In genomic region chr2:74527741-74528140, GRCh38 we compare ENCODE assay signal across 7 cellular contexts. TPM values are rescaled to one million over a fixed set of nuclear protein-coding genes. Genes with fewer than 3 reads are reported as not detected.
DNase-seq lines count a peak whose midpoint lies in the region; ATAC-seq, FAIRE-seq and TF ChIP-seq lines count a peak whose summit lies in the region.
"Had no signal": no experiment of that assay in that cellular context is flagged by ENCODE, and none has a peak within 500 bp of the region (broad histone marks: within the 10 kb centered on the region; RNA-seq: fewer than 3 reads in every experiment).

No MANE protein-coding gene starts in this region.

- ATAC-seq in GM23338: no peak
- no peak for ATAC-seq in GM12878
- ATAC-seq: left cardiac atrium had no signal

- POLR2A ChIA-PET in GM12878 (lab: Charles Lee): interaction anchor here (0.7 to 2.6 kb wide), 3 partner anchors 24 to 59 kb away, joined by 3 to 10 read pairs (median 3); partner anchors contain the start of genes CCDC142 and TTC31

- H3K4me3 Mint-ChIP-seq in GM23338: peak overlapping the region; percentile 100

- peaks cover 18% of the 10 kb centered on the region for H3K79me2 ChIP-seq in GM23338 (replicated peaks; ENCODE audit: insufficient read depth)
- H3K79me2 ChIP-seq in GM12878 (ENCODE audit: control insufficient read depth, insufficient read depth, low read length): peaks cover 50% of the 10 kb centered on the region

- TF ChIP-seq CTCF in GM23338 (conservative IDR thresholded peaks at IDR 0.05; ENCODE audit: low read depth in 2 of 2): no peak
- no peak for TF ChIP-seq CTCF in GM12878 (IDR thresholded peaks at IDR 0.05 in 2 of 3, conservative IDR thresholded peaks at IDR 0.05 in 1 of 3; ENCODE audit: control insufficient read depth in 2 of 3, extremely low read depth in 1 of 3, insufficient read depth in 1 of 3, low read depth in 3 of 3, low read length in 3 of 3)

- no peak for TF ChIP-seq POLR2A in GM12878 (IDR thresholded peaks at IDR 0.05; ENCODE audit: low read depth, low read length)

- TSS peak; percentile 78 for BruUV-seq in GM12878 (replicated peaks; lab: Mats Ljungman, UMichigan)

- intact Hi-C loops in GM12878 (cut with micrococcal nuclease; ENCODE audit: unreplicated experiment): no loop called here

- H3K27ac Mint-ChIP-seq in GM23338: no peak overlapping the region

- H3K4me2 ChIP-seq in GM23338 (no peak overlapping the region), GM12878 (ENCODE audit: control insufficient read depth, insufficient read depth) (peak overlapping the region; percentile 88)

- H3K4me1 Mint-ChIP-seq in GM23338: peaks cover 19% of the 10 kb centered on the region

- H3K9me3 ChIP-seq in GM12878 (replicated peaks; ENCODE audit: control insufficient read depth, insufficient read depth, low read length): no peaks in the 10 kb centered on the region

- H4K20me1 ChIP-seq in GM23338 (replicated peaks; ENCODE audit: insufficient read depth) (peaks cover 9% of the 10 kb centered on the region; the same call in 1 of the 2 replicates), GM12878 (ENCODE audit: control insufficient read depth, insufficient read depth) (no peaks in the 10 kb centered on the region)

- TF ChIP-seq EP300 in GM12878 (IDR thresholded peaks at IDR 0.05; ENCODE audit: borderline replicate concordance in 1 of 2, control insufficient read depth in 1 of 2, low read depth in 2 of 2, low read length in 2 of 2): no peak

- in situ Hi-C loops in GM12878 (cut with MboI): no loop called here

- RAD21 ChIA-PET in GM12878 (lab: Charles Lee; ENCODE audit: unreplicated experiment): interaction anchor here (7.5 kb wide), 1 partner anchor 59 kb away, joined by 158 read pairs; no protein-coding TSS in a partner anchor

- H3K36me3 Mint-ChIP-seq in GM23338 (ENCODE audit: low read depth): peaks cover 47% of the 10 kb centered on the region

- no peak for FAIRE-seq in GM12878 (lab: Jason Lieb, UNC)

- CTCF ChIA-PET in GM12878 (lab: Yijun Ruan, JAX): interaction anchor here (1.5 to 10.4 kb wide), 4 partner anchors 18 to 59 kb away, joined by 4 to 226 read pairs (median 116); partner anchors contain the start of gene PCGF1

- H3K9me2 ChIP-seq in GM23338 (ENCODE audit: insufficient read depth): no peaks in the 10 kb centered on the region

- H3F3A ChIP-seq in GM23338 (replicated peaks; ENCODE audit: low read depth): 0 out of 2 replicates have a peak, but pooled peaks cover 12% of the 10 kb centered on the region

- H3K27ac ChIP-seq in GM23338 (ENCODE audit: low read depth): no peak overlapping the region
- H3K27ac ChIP-seq in GM12878 (ENCODE audit: control insufficient read depth, insufficient read depth): no peak overlapping the region

- H3K4me1 ChIP-seq in GM23338 (ENCODE audit: insufficient read depth) (peaks cover 7% of the 10 kb centered on the region; the same call in 1 of the 2 replicates), GM12878 (ENCODE audit: control insufficient read depth, insufficient read depth, low read length) (peaks cover 33% of the 10 kb centered on the region)

- 95% methylated on average over 9 of the region's 9 CpGs for WGBS in GM12878 (ENCODE audit: insufficient coverage, insufficient replicate concordance, low lambda C conversion rate, missing lambda C conversion rate)

- no peak overlapping the region for H3K9ac ChIP-seq in GM12878 (ENCODE audit: control insufficient read depth, insufficient read depth, low read length)

- H3K27me3 Mint-ChIP-seq in GM23338 (ENCODE audit: insufficient read depth, low read depth, poor library complexity): peaks cover 23% of the 10 kb centered on the region

- no peaks in the 10 kb centered on the region for H3K9me3 Mint-ChIP-seq in GM23338

- SMC1A ChIA-PET in GM12878 (lab: Charles Lee; ENCODE audit: uncharacterized antibody, unreplicated experiment): interaction anchor here (1.7 to 9.9 kb wide), 3 partner anchors 19 to 59 kb away, joined by 7 to 208 read pairs (median 52); partner anchors contain the start of gene PCGF1

- H3K36me3 ChIP-seq in GM23338 (ENCODE audit: insufficient read depth) (peaks cover 11% of the 10 kb centered on the region), GM12878 (ENCODE audit: control insufficient read depth in 2 of 2, insufficient read depth in 2 of 2, low read length in 1 of 2) (peaks cover 13 to 29% of the 10 kb centered on the region in 2 experiments)

- H2AFZ ChIP-seq in GM23338 (no peak overlapping the region), GM12878 (ENCODE audit: control insufficient read depth, low read depth, low read length) (no peak overlapping the region)

- H3K27me3 ChIP-seq in GM23338 (ENCODE audit: insufficient read depth) (peaks cover 6% of the 10 kb centered on the region; the same call in 1 of the 2 replicates), GM12878 (replicated peaks in 1 of 2; ENCODE audit: control insufficient read depth in 2 of 2, insufficient read depth in 2 of 2, low read length in 1 of 2) (no peaks in the 10 kb centered on the region)

- no peak for TF ChIP-seq RAD21 in GM12878 (IDR thresholded peaks at IDR 0.05; ENCODE audit: insufficient read depth, low read depth, low read length)

- H3K4me3 ChIP-seq in GM23338 (no peak overlapping the region; the same call in 1 of the 2 replicates), GM12878 (peak overlapping the region; percentile 84; the same call in 1 of the 2 replicates)

- DNase-seq in GM23338 (ENCODE audit: low spot score) (no peak), GM12878 (ENCODE audit: low read depth, low spot score) (no peak), kidney tubule cell (ENCODE audit: low spot score) (no peak)
- DNase-seq in stimulated activated CD4-positive, alpha-beta T cell treated with anti-CD3 and anti-CD28 coated beads, Interleukin-1b, Interleukin-23, amount 100 ng/mL, for 48 hours: no peak
- DNase-seq: left cardiac atrium, NCI-H510A had no signal

RNA-seq across cellular contexts. Expression of gene DQX1, which starts 1.7 kb away (rescaled TPM):
- total RNA-seq in GM23338 (2014; rRNA removed; shearing (Covaris generic)): 0.52 and 0.74 TPM in 2 replicates
- 0.32 and 0.54 TPM in 2 replicates for polyA plus RNA-seq in GM23338 (2016; fragmentation: Nextera tagmentation; extraction: Ambion mirVana)
- 1.8 and 2.2 TPM in 2 replicates for total RNA-seq in GM12878 (2013; cell fraction: nucleolus; rRNA removed)
- total RNA-seq in GM12878 (2014; rRNA removed): 0.34 and 1.2 TPM in 2 replicates
- 0.67 and 0.78 TPM in 2 replicates for total RNA-seq in GM12878 (2014; rRNA removed; fragmentation: Illumina TruSeq; extraction: Trizol)
- total RNA-seq in GM12878 (2021): 0.85 and 0.98 TPM in 2 replicates
- 1.1 TPM for polyA plus RNA-seq in GM12878 (2011; ENCODE audit: low read depth)
- 0.46 and 0.87 TPM in 2 replicates for polyA plus RNA-seq in GM12878 (2011; rRNA removed)
- polyA plus RNA-seq in GM12878 (2011; cell fraction: cytosol; rRNA removed): 0.60 and 0.79 TPM in 2 replicates
- 7.3 and 10.0 TPM in 2 replicates for polyA plus RNA-seq in GM12878 (2011; cell fraction: nucleus; rRNA removed)
- polyA plus RNA-seq in GM12878 (2012): 1.2 TPM in 2 replicates
- polyA plus RNA-seq in GM12878 (2014; fragmentation: Illumina TruSeq; extraction: Trizol): 0.96 and 1.7 TPM in 2 replicates
- under 1 TPM; 0.63 to 0.73 TPM for polyA plus RNA-seq in GM12878 (2014; fragmentation: Nextera tagmentation; extraction: Ambion mirVana)
- polyA plus RNA-seq in GM12878 (2014; rRNA removed): 1.5 and 1.6 TPM in 2 replicates
- polyA plus RNA-seq in GM12878 (2016; fragmentation: Nextera tagmentation; extraction: Ambion mirVana): 1 to 10 TPM; 1.1 to 2.1 TPM
- 0.46 and 1.0 TPM in 2 replicates for polyA minus RNA-seq in GM12878 (2011; rRNA and poly(A)+ RNA removed)
- polyA minus RNA-seq in GM12878 (2011; cell fraction: cytosol; rRNA and poly(A)+ RNA removed): not detected in 2 replicates
- polyA minus RNA-seq in GM12878 (2011; cell fraction: nucleus; rRNA and poly(A)+ RNA removed): 1.9 and 2.1 TPM in 2 replicates
- total RNA-seq: left cardiac atrium had no signal

RNA-seq across cellular contexts. Expression of gene AUP1, which starts 1.8 kb away (rescaled TPM):
- total RNA-seq in GM23338 (2014; rRNA removed; shearing (Covaris generic)): 89.4 and 105 TPM in 2 replicates
- polyA plus RNA-seq in GM23338 (2016; fragmentation: Nextera tagmentation; extraction: Ambion mirVana) (98.7 and 101 TPM in 2 replicates), GM12878 (2011; rRNA removed) (71.4 and 106 TPM in 2 replicates), GM12878 (2014; fragmentation: Illumina TruSeq; extraction: Trizol) (137 and 147 TPM in 2 replicates), GM12878 (2014; fragmentation: Nextera tagmentation; extraction: Ambion mirVana) (10 to 100 TPM; 39.1 to 56.5 TPM), GM12878 (2014; rRNA removed) (212 and 215 TPM in 2 replicates), GM12878 (2016; fragmentation: Nextera tagmentation; extraction: Ambion mirVana) (100 to 1,000 TPM; 187 to 204 TPM)
- 142 and 147 TPM in 2 replicates for total RNA-seq in GM12878 (2013; cell fraction: nucleolus; rRNA removed)
- total RNA-seq in GM12878 (2014; rRNA removed) (151 and 152 TPM in 2 replicates), GM12878 (2014; rRNA removed; fragmentation: Illumina TruSeq; extraction: Trizol) (104 and 107 TPM in 2 replicates), GM12878 (2021) (127 and 128 TPM in 2 replicates)
- polyA plus RNA-seq in GM12878 (2011; ENCODE audit: low read depth): 55.2 TPM
- 160 and 189 TPM in 2 replicates for polyA plus RNA-seq in GM12878 (2011; cell fraction: cytosol; rRNA removed)
- 745 and 873 TPM in 2 replicates for polyA plus RNA-seq in GM12878 (2011; cell fraction: nucleus; rRNA removed)
- polyA plus RNA-seq in GM12878 (2012): 109 and 110 TPM in 2 replicates
- polyA minus RNA-seq in GM12878 (2011; rRNA and poly(A)+ RNA removed): 80.1 and 134 TPM in 2 replicates
- 40.2 and 55.4 TPM in 2 replicates for polyA minus RNA-seq in GM12878 (2011; cell fraction: cytosol; rRNA and poly(A)+ RNA removed)
- 167 and 238 TPM in 2 replicates for polyA minus RNA-seq in GM12878 (2011; cell fraction: nucleus; rRNA and poly(A)+ RNA removed)

RNA-seq across cellular contexts. Expression of gene HTRA2, which starts 2.0 kb away (rescaled TPM):
- total RNA-seq in GM23338 (2014; rRNA removed; shearing (Covaris generic)): 17.2 and 19.7 TPM in 2 replicates
- polyA plus RNA-seq in GM23338 (2016; fragmentation: Nextera tagmentation; extraction: Ambion mirVana): 17.8 and 19.5 TPM in 2 replicates
- 41.0 and 54.6 TPM in 2 replicates for total RNA-seq in GM12878 (2013; cell fraction: nucleolus; rRNA removed)
- 73.9 and 77.4 TPM in 2 replicates for total RNA-seq in GM12878 (2014; rRNA removed)
- total RNA-seq in GM12878 (2014; rRNA removed; fragmentation: Illumina TruSeq; extraction: Trizol): 48.7 and 51.8 TPM in 2 replicates
- 62.2 and 64.5 TPM in 2 replicates for total RNA-seq in GM12878 (2021)
- 24.0 TPM for polyA plus RNA-seq in GM12878 (2011; ENCODE audit: low read depth)
- 34.3 and 46.9 TPM in 2 replicates for polyA plus RNA-seq in GM12878 (2011; rRNA removed)
- 68.5 and 72.9 TPM in 2 replicates for polyA plus RNA-seq in GM12878 (2011; cell fraction: cytosol; rRNA removed)
- polyA plus RNA-seq in GM12878 (2011; cell fraction: nucleus; rRNA removed): 110 and 113 TPM in 2 replicates
- polyA plus RNA-seq in GM12878 (2012): 41.1 and 51.2 TPM in 2 replicates
- 39.7 and 45.1 TPM in 2 replicates for polyA plus RNA-seq in GM12878 (2014; fragmentation: Illumina TruSeq; extraction: Trizol)
- 10 to 100 TPM; 42.3 to 46.4 TPM for polyA plus RNA-seq in GM12878 (2014; fragmentation: Nextera tagmentation; extraction: Ambion mirVana)
- polyA plus RNA-seq in GM12878 (2014; rRNA removed): 68.3 and 70.5 TPM in 2 replicates
- polyA plus RNA-seq in GM12878 (2016; fragmentation: Nextera tagmentation; extraction: Ambion mirVana): 10 to 100 TPM; 60.6 to 61.4 TPM
- 47.2 and 71.4 TPM in 2 replicates for polyA minus RNA-seq in GM12878 (2011; rRNA and poly(A)+ RNA removed)
- 13.1 and 14.5 TPM in 2 replicates for polyA minus RNA-seq in GM12878 (2011; cell fraction: cytosol; rRNA and poly(A)+ RNA removed)
- polyA minus RNA-seq in GM12878 (2011; cell fraction: nucleus; rRNA and poly(A)+ RNA removed): 44.7 and 56.4 TPM in 2 replicates

RNA-seq across cellular contexts. Expression of gene TLX2, which starts 13.5 kb away (rescaled TPM):
- total RNA-seq in GM23338 (2014; rRNA removed; shearing (Covaris generic)): 0.21 TPM in 1 of 2 replicates, not detected in the other
- polyA plus RNA-seq in GM23338 (2016; fragmentation: Nextera tagmentation; extraction: Ambion mirVana) (0.16 TPM in 1 of 2 replicates, not detected in the other), GM12878 (2011; rRNA removed) (not detected in 2 replicates), GM12878 (2014; fragmentation: Illumina TruSeq; extraction: Trizol) (0.11 and 0.90 TPM in 2 replicates), GM12878 (2014; fragmentation: Nextera tagmentation; extraction: Ambion mirVana) (under 1 TPM; 0.06 to 0.13 TPM), GM12878 (2014; rRNA removed) (4.4 and 5.7 TPM in 2 replicates), GM12878 (2016; fragmentation: Nextera tagmentation; extraction: Ambion mirVana) (1 to 10 TPM; 3.6 to 3.8 TPM)
- total RNA-seq in GM12878 (2013; cell fraction: nucleolus; rRNA removed): not detected in 2 replicates
- total RNA-seq in GM12878 (2014; rRNA removed) (3.2 and 3.7 TPM in 2 replicates), GM12878 (2014; rRNA removed; fragmentation: Illumina TruSeq; extraction: Trizol) (1.3 and 1.4 TPM in 2 replicates), GM12878 (2021) (5.3 and 5.5 TPM in 2 replicates)
- not detected for polyA plus RNA-seq in GM12878 (2011; ENCODE audit: low read depth)
- polyA plus RNA-seq in GM12878 (2011; cell fraction: cytosol; rRNA removed): not detected in 2 replicates
- not detected in 2 replicates for polyA plus RNA-seq in GM12878 (2011; cell fraction: nucleus; rRNA removed)
- 0.17 and 0.42 TPM in 2 replicates for polyA plus RNA-seq in GM12878 (2012)
- not detected in 2 replicates for polyA minus RNA-seq in GM12878 (2011; rRNA and poly(A)+ RNA removed)
- not detected in 2 replicates for polyA minus RNA-seq in GM12878 (2011; cell fraction: cytosol; rRNA and poly(A)+ RNA removed)
- not detected in 2 replicates for polyA minus RNA-seq in GM12878 (2011; cell fraction: nucleus; rRNA and poly(A)+ RNA removed)
- total RNA-seq: G401, left cardiac atrium had no signal

RNA-seq across cellular contexts. Expression of gene PCGF1, which starts 20.2 kb away (rescaled TPM):
- 10.9 and 14.3 TPM in 2 replicates for total RNA-seq in GM23338 (2014; rRNA removed; shearing (Covaris generic))
- polyA plus RNA-seq in GM23338 (2016; fragmentation: Nextera tagmentation; extraction: Ambion mirVana) (13.1 and 13.4 TPM in 2 replicates), GM12878 (2011; rRNA removed) (23.9 and 36.3 TPM in 2 replicates), GM12878 (2014; fragmentation: Illumina TruSeq; extraction: Trizol) (23.0 and 25.9 TPM in 2 replicates), GM12878 (2014; fragmentation: Nextera tagmentation; extraction: Ambion mirVana) (10 to 100 TPM; 42.5 to 50.8 TPM), GM12878 (2014; rRNA removed) (27.6 and 28.1 TPM in 2 replicates), GM12878 (2016; fragmentation: Nextera tagmentation; extraction: Ambion mirVana) (10 to 100 TPM; 25.6 to 27.4 TPM)
- total RNA-seq in GM12878 (2013; cell fraction: nucleolus; rRNA removed): 16.4 and 81.1 TPM in 2 replicates
- total RNA-seq in GM12878 (2014; rRNA removed) (26.6 and 27.4 TPM in 2 replicates), GM12878 (2014; rRNA removed; fragmentation: Illumina TruSeq; extraction: Trizol) (23.1 and 23.4 TPM in 2 replicates), GM12878 (2021) (25.8 and 27.4 TPM in 2 replicates)
- 10.0 TPM for polyA plus RNA-seq in GM12878 (2011; ENCODE audit: low read depth)
- 42.4 and 49.0 TPM in 2 replicates for polyA plus RNA-seq in GM12878 (2011; cell fraction: cytosol; rRNA removed)
- 38.4 TPM in 2 replicates for polyA plus RNA-seq in GM12878 (2011; cell fraction: nucleus; rRNA removed)
- polyA plus RNA-seq in GM12878 (2012): 20.6 and 26.3 TPM in 2 replicates
- polyA minus RNA-seq in GM12878 (2011; rRNA and poly(A)+ RNA removed): 38.1 and 42.1 TPM in 2 replicates
- 16.4 and 21.1 TPM in 2 replicates for polyA minus RNA-seq in GM12878 (2011; cell fraction: cytosol; rRNA and poly(A)+ RNA removed)
- polyA minus RNA-seq in GM12878 (2011; cell fraction: nucleus; rRNA and poly(A)+ RNA removed): 11.6 and 20.5 TPM in 2 replicates
